1 cellular context compared by ENCODE assay signal in the genomic region with DNA sequence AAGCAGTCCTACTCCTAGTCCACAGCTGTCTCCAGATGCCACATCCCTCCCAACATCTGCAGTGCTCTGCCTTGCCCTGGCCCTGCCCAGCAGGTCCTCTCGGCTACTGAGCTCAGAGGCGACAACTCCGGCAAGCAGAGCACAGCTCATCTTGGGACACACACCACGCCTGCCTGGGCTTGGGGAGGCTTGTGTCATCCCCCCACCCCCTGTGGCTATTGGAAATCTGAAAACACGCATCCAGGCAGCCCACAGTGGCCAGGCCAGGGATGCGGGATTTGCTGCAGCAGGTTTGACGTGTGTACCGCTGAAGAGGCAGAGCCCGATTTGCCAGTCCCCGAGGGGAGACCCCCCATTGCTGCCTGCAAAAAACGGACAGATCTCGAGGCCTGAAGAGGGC.
TF ChIP-seq lines count a peak whose summit lies in the region.

No MANE protein-coding gene starts in this region.

TF ChIP-seq in WTC11, 78 proteins besides CTCF, POLR2A, EP300 and RAD21 (continued from another document):
- TF ChIP-seq, protein P1, sequence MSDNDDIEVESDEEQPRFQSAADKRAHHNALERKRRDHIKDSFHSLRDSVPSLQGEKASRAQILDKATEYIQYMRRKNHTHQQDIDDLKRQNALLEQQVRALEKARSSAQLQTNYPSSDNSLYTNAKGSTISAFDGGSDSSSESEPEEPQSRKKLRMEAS (CRISPR knock-in tag; IDR thresholded peaks at IDR 0.05): no peak
- TF ChIP-seq SMAD3 (CRISPR knock-in tag; IDR thresholded peaks at IDR 0.05; ENCODE audit: borderline replicate concordance): no peak
- TF ChIP-seq, protein P2, sequence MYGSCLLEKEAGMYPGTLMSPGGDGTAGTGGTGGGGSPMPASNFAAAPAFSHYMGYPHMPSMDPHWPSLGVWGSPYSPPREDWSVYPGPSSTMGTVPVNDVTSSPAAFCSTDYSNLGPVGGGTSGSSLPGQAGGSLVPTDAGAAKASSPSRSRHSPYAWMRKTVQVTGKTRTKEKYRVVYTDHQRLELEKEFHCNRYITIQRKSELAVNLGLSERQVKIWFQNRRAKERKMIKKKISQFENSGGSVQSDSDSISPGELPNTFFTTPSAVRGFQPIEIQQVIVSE (CRISPR knock-in tag; IDR thresholded peaks at IDR 0.05; ENCODE audit: borderline replicate concordance): no peak
